In genomic region chr11:95150977-95151684, GRCh38 we compare ENCODE assay signal across 1 cellular context.
TF ChIP-seq lines count a peak whose summit lies in the region.

No MANE protein-coding gene starts in this region.

TF ChIP-seq in GM12878, 131 proteins besides CTCF, POLR2A, EP300 and RAD21 (continued from another document and continues in another):
- no peak for TF ChIP-seq ZBTB33 (IDR thresholded peaks at IDR 0.05)
- TF ChIP-seq IRF4 (IDR thresholded peaks at IDR 0.05; ENCODE audit: low read depth, low read length) = peak; percentile 51
- TF ChIP-seq BCL11A (IDR thresholded peaks at IDR 0.05; ENCODE audit: low read depth, low read length) = no peak
- TF ChIP-seq BACH1 (IDR thresholded peaks at IDR 0.05; ENCODE audit: borderline replicate concordance) = no peak; the same call in 1 of the 2 replicates
- TF ChIP-seq ZBTB40 (IDR thresholded peaks at IDR 0.05; ENCODE audit: borderline replicate concordance) = peak; percentile 28; the same call in 1 of the 2 replicates
- TF ChIP-seq PKNOX1 (IDR thresholded peaks at IDR 0.05) = peak; percentile 30; the same call in 1 of the 2 replicates
- no peak for TF ChIP-seq YBX1 (IDR thresholded peaks at IDR 0.05)
- TF ChIP-seq POLR2AphosphoS5 (IDR thresholded peaks at IDR 0.05; ENCODE audit: low read length) = peak; percentile 77
- TF ChIP-seq CHD2 (IDR thresholded peaks at IDR 0.05; ENCODE audit: borderline replicate concordance, low read depth, low read length) = 0 out of 2 replicates have a peak, but pooled peaks have one; percentile 10
- TF ChIP-seq, protein P1, sequence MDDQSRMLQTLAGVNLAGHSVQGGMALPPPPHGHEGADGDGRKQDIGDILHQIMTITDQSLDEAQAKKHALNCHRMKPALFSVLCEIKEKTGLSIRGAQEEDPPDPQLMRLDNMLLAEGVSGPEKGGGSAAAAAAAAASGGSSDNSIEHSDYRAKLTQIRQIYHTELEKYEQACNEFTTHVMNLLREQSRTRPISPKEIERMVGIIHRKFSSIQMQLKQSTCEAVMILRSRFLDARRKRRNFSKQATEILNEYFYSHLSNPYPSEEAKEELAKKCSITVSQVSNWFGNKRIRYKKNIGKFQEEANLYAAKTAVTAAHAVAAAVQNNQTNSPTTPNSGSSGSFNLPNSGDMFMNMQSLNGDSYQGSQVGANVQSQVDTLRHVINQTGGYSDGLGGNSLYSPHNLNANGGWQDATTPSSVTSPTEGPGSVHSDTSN (IDR thresholded peaks at IDR 0.05; ENCODE audit: insufficient replicate concordance, low read depth, low read length) = no peak
- TF ChIP-seq HCFC1 (IDR thresholded peaks at IDR 0.05; ENCODE audit: low read length) = no peak
- 0 out of 2 replicates have a peak, but pooled peaks have one; percentile 76 for TF ChIP-seq GATAD2B (conservative IDR thresholded peaks at IDR 0.05; ENCODE audit: low read depth)
- no peak for TF ChIP-seq GABPA (IDR thresholded peaks at IDR 0.05; ENCODE audit: low read depth)
- TF ChIP-seq CHD1 (IDR thresholded peaks at IDR 0.05; ENCODE audit: low read depth, low read length) = no peak
- no peak for TF ChIP-seq CEBPB (IDR thresholded peaks at IDR 0.05; ENCODE audit: borderline replicate concordance in 1 of 2, low read depth in 2 of 2, low read length in 2 of 2)
- peak; percentile 83 for TF ChIP-seq PAX5 (IDR thresholded peaks at IDR 0.05; ENCODE audit: borderline replicate concordance, low read depth, low read length)
- peak; percentile 64 to 90 for TF ChIP-seq BHLHE40 (IDR thresholded peaks at IDR 0.05; ENCODE audit: borderline replicate concordance in 1 of 2, low read depth in 2 of 2, low read length in 1 of 2)
- TF ChIP-seq ZNF24 (IDR thresholded peaks at IDR 0.05) = no peak
- TF ChIP-seq, protein P2, sequence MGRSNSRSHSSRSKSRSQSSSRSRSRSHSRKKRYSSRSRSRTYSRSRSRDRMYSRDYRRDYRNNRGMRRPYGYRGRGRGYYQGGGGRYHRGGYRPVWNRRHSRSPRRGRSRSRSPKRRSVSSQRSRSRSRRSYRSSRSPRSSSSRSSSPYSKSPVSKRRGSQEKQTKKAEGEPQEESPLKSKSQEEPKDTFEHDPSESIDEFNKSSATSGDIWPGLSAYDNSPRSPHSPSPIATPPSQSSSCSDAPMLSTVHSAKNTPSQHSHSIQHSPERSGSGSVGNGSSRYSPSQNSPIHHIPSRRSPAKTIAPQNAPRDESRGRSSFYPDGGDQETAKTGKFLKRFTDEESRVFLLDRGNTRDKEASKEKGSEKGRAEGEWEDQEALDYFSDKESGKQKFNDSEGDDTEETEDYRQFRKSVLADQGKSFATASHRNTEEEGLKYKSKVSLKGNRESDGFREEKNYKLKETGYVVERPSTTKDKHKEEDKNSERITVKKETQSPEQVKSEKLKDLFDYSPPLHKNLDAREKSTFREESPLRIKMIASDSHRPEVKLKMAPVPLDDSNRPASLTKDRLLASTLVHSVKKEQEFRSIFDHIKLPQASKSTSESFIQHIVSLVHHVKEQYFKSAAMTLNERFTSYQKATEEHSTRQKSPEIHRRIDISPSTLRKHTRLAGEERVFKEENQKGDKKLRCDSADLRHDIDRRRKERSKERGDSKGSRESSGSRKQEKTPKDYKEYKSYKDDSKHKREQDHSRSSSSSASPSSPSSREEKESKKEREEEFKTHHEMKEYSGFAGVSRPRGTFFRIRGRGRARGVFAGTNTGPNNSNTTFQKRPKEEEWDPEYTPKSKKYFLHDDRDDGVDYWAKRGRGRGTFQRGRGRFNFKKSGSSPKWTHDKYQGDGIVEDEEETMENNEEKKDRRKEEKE (IDR thresholded peaks at IDR 0.05) = no peak
- TF ChIP-seq MYC (IDR thresholded peaks at IDR 0.05; ENCODE audit: insufficient read depth, insufficient read length, insufficient replicate concordance, low read length, severe bottlenecking) = peak; percentile 57
- no peak for TF ChIP-seq ZNF274 (IDR thresholded peaks at IDR 0.05; ENCODE audit: insufficient read depth, insufficient read length)
- TF ChIP-seq IKZF1 (conservative IDR thresholded peaks at IDR 0.05) = peak; percentile 79
- peak; percentile 68 for TF ChIP-seq RELA (IDR thresholded peaks at IDR 0.05; ENCODE audit: borderline replicate concordance, partially characterized antibody)
- TF ChIP-seq NFYA (IDR thresholded peaks at IDR 0.05; ENCODE audit: borderline replicate concordance, low read depth, low read length) = no peak
- 0 out of 2 replicates have a peak, but pooled peaks have one; percentile 70 for TF ChIP-seq MLLT1 (IDR thresholded peaks at IDR 0.05)
- TF ChIP-seq SUPT20H (IDR thresholded peaks at IDR 0.05; ENCODE audit: borderline replicate concordance, control insufficient read depth, low read depth, low read length) = no peak
- TF ChIP-seq CBX3 (IDR thresholded peaks at IDR 0.05; ENCODE audit: borderline replicate concordance, low read depth) = no peak
- TF ChIP-seq KAT2A (conservative IDR thresholded peaks at IDR 0.05; ENCODE audit: control insufficient read depth, low read depth, low read length) = no peak
- TF ChIP-seq TCF12 (IDR thresholded peaks at IDR 0.05; ENCODE audit: low read depth, low read length) = 0 out of 2 replicates have a peak, but pooled peaks have one; percentile 4
- TF ChIP-seq, protein P3, sequence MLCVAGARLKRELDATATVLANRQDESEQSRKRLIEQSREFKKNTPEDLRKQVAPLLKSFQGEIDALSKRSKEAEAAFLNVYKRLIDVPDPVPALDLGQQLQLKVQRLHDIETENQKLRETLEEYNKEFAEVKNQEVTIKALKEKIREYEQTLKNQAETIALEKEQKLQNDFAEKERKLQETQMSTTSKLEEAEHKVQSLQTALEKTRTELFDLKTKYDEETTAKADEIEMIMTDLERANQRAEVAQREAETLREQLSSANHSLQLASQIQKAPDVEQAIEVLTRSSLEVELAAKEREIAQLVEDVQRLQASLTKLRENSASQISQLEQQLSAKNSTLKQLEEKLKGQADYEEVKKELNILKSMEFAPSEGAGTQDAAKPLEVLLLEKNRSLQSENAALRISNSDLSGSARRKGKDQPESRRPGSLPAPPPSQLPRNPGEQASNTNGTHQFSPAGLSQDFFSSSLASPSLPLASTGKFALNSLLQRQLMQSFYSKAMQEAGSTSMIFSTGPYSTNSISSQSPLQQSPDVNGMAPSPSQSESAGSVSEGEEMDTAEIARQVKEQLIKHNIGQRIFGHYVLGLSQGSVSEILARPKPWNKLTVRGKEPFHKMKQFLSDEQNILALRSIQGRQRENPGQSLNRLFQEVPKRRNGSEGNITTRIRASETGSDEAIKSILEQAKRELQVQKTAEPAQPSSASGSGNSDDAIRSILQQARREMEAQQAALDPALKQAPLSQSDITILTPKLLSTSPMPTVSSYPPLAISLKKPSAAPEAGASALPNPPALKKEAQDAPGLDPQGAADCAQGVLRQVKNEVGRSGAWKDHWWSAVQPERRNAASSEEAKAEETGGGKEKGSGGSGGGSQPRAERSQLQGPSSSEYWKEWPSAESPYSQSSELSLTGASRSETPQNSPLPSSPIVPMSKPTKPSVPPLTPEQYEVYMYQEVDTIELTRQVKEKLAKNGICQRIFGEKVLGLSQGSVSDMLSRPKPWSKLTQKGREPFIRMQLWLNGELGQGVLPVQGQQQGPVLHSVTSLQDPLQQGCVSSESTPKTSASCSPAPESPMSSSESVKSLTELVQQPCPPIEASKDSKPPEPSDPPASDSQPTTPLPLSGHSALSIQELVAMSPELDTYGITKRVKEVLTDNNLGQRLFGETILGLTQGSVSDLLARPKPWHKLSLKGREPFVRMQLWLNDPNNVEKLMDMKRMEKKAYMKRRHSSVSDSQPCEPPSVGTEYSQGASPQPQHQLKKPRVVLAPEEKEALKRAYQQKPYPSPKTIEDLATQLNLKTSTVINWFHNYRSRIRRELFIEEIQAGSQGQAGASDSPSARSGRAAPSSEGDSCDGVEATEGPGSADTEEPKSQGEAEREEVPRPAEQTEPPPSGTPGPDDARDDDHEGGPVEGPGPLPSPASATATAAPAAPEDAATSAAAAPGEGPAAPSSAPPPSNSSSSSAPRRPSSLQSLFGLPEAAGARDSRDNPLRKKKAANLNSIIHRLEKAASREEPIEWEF (IDR thresholded peaks at IDR 0.05; ENCODE audit: insufficient replicate concordance, low read depth, low read length) = no peak
- TF ChIP-seq SKIL (IDR thresholded peaks at IDR 0.05; ENCODE audit: low read depth, poor library complexity, severe bottlenecking) = no peak
- TF ChIP-seq PAX8 (IDR thresholded peaks at IDR 0.05) = no peak
- TF ChIP-seq DPF2 (IDR thresholded peaks at IDR 0.05) = no peak; the same call in 1 of the 2 replicates
- TF ChIP-seq NBN (IDR thresholded peaks at IDR 0.05) = peak; percentile 90
- TF ChIP-seq ZNF622 (IDR thresholded peaks at IDR 0.05) = no peak
